8 cellular contexts compared by ENCODE assay signal in the genomic region with DNA sequence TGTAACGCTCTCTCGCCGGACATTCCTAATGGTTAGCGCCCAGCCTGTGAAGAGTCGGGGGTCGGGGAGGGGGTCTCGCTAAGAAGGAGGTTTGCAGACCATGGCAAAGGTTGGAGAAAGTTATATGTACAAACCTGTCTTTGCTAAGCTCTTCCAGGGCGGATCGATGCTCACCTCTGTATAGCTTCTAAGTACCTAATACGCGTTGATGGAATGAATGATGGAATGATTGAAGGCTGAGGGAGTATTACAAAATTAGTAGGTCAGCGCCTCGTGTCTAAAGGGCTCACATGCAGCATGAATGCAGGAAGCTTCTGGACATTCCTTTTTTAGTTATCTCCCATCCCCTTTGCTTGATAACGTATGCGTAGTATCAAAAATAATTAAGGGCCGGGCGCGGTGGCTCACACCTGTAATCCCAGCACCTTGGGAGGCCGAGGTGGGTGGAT. TPM values are rescaled to one million over a fixed set of nuclear protein-coding genes. Genes with fewer than 3 reads are reported as not detected.
DNase-seq lines count a peak whose midpoint lies in the region; ATAC-seq and TF ChIP-seq lines count a peak whose summit lies in the region.

No MANE protein-coding gene starts in this region.

- in situ Hi-C loops in astrocyte of the spinal cord (cut with HindIII; ENCODE audit: low sequenced_read_pairs): no loop called here

- peaks cover 0 to 49% (median 16%) of the 10 kb centered on the region in 4 donors for H3K4me1 ChIP-seq in right lobe of liver

- H3K27ac Mint-ChIP-seq in activated naive CD4-positive, alpha-beta T cell treated with anti-CD3 and anti-CD28 coated beads for 36 hours: peak overlapping the region; percentile 75
- H3K27ac Mint-ChIP-seq in type B pancreatic cell: peak overlapping the region; percentile 73

- TF ChIP-seq CTCF in astrocyte of the spinal cord (IDR thresholded peaks at IDR 0.05; ENCODE audit: low read depth, low read length) (no peak), right lobe of liver (IDR thresholded peaks at IDR 0.05) (no peak), type B pancreatic cell (conservative IDR thresholded peaks at IDR 0.05) (no peak)

- H3K4me3 ChIP-seq in astrocyte of the spinal cord (ENCODE audit: low read depth, low read length) (peak overlapping the region; percentile 72), right lobe of liver (peak overlapping the region; percentile 94 to 97 (median 95))

- TF ChIP-seq POLR2A in right lobe of liver (IDR thresholded peaks at IDR 0.05): no peak

- peaks cover 3% of the 10 kb centered on the region for H3K36me3 Mint-ChIP-seq in activated naive CD4-positive, alpha-beta T cell treated with anti-CD3 and anti-CD28 coated beads for 36 hours (ENCODE audit: low read depth)
- H3K36me3 Mint-ChIP-seq in type B pancreatic cell: peaks cover under 1% of the 10 kb centered on the region

- H3K27me3 ChIP-seq in right lobe of liver: no peaks in the 10 kb centered on the region

- intact Hi-C loops in activated naive CD4-positive, alpha-beta T cell treated with anti-CD3 and anti-CD28 coated beads for 36 hours (cut with micrococcal nuclease): loop anchor here (2.0 to 10.0 kb wide), 3 partner anchors 56 to 410 kb away; no protein-coding TSS in a partner anchor
- intact Hi-C loops in right lobe of liver (cut with DNase I): no loop called here

- ATAC-seq in right lobe of liver (peak in 1 of 4 donors; percentile 9), GM21576 (IDR thresholded peaks at IDR 0.05; ENCODE audit: unreplicated experiment) (no peak), GM19351 (IDR thresholded peaks at IDR 0.05; ENCODE audit: unreplicated experiment) (no peak)

- WGBS in right lobe of liver (ENCODE audit: insufficient coverage, low coverage, low lambda C conversion rate, missing lambda C conversion rate): 19% methylated on average over 14 of the region's 19 CpGs

- peaks cover under 1% of the 10 kb centered on the region for H3K9me3 Mint-ChIP-seq in activated naive CD4-positive, alpha-beta T cell treated with anti-CD3 and anti-CD28 coated beads for 36 hours
- H3K9me3 Mint-ChIP-seq in type B pancreatic cell: no peaks in the 10 kb centered on the region

- H3K4me3 Mint-ChIP-seq in activated naive CD4-positive, alpha-beta T cell treated with anti-CD3 and anti-CD28 coated beads for 36 hours: peak overlapping the region; percentile 73
- H3K4me3 Mint-ChIP-seq in type B pancreatic cell: peak overlapping the region; percentile 95

- H3K27me3 Mint-ChIP-seq in activated naive CD4-positive, alpha-beta T cell treated with anti-CD3 and anti-CD28 coated beads for 36 hours (ENCODE audit: low read depth): no peaks in the 10 kb centered on the region
- no peaks in the 10 kb centered on the region for H3K27me3 Mint-ChIP-seq in type B pancreatic cell

- no peaks in the 10 kb centered on the region for H3K36me3 ChIP-seq in right lobe of liver

- peak overlapping the region in 2 of 3 donors; percentile 90 to 96 for H3K27ac ChIP-seq in right lobe of liver

- CTCF ChIA-PET in activated naive CD4-positive, alpha-beta T cell treated with anti-CD3 and anti-CD28 coated beads for 36 hours (lab: Charles Lee): no interaction called here

- H3K9me3 ChIP-seq in right lobe of liver: no peaks in the 10 kb centered on the region

- no peak for DNase-seq in activated naive CD4-positive, alpha-beta T cell treated with anti-CD3 and anti-CD28 coated beads for 36 hours
- no peak for DNase-seq in activated naive CD4-positive, alpha-beta T cell (lab: John Stamatoyannopoulos, UW)
- DNase-seq in astrocyte of the spinal cord (ENCODE audit: low read depth, low spot score) (no peak), right lobe of liver (no peak), type B pancreatic cell (ENCODE audit: extremely low spot score, unreplicated experiment) (no peak), activated gamma-delta T cell treated with Interleukin-2 at 50 U/mL for 16 hours (no peak)

- H3K4me1 Mint-ChIP-seq in activated naive CD4-positive, alpha-beta T cell treated with anti-CD3 and anti-CD28 coated beads for 36 hours (ENCODE audit: low read depth): peaks cover 40% of the 10 kb centered on the region
- H3K4me1 Mint-ChIP-seq in type B pancreatic cell (ENCODE audit: unreplicated experiment): peaks cover 27% of the 10 kb centered on the region

RNA-seq across cellular contexts. Expression of gene KPNA1, which starts 0.3 kb away (rescaled TPM):
- total RNA-seq in activated naive CD4-positive, alpha-beta T cell treated with anti-CD3 and anti-CD28 coated beads for 36 hours: 10 to 100 TPM; 45.6 to 45.8 TPM
- total RNA-seq in right lobe of liver (10 to 100 TPM; 33.7 to 61.3 (median 51.2) TPM), type B pancreatic cell (ENCODE audit: low replicate concordance) (63.9 and 67.7 TPM in 2 replicates)

RNA-seq across cellular contexts. Expression of gene PARP9, which starts 49.1 kb away (rescaled TPM):
- total RNA-seq in activated naive CD4-positive, alpha-beta T cell treated with anti-CD3 and anti-CD28 coated beads for 36 hours: 10 to 100 TPM; 20.4 to 21.1 TPM
- total RNA-seq in right lobe of liver (10 to 100 TPM; 35.5 to 64.7 (median 42.5) TPM), type B pancreatic cell (ENCODE audit: low replicate concordance) (11.1 and 23.0 TPM in 2 replicates)

RNA-seq across cellular contexts. Expression of gene DTX3L, which starts 49.1 kb away (rescaled TPM):
- total RNA-seq in activated naive CD4-positive, alpha-beta T cell treated with anti-CD3 and anti-CD28 coated beads for 36 hours: 10 to 100 TPM; 22.3 to 24.5 TPM
- 10 to 100 TPM; 31.3 to 63.7 (median 38.4) TPM for total RNA-seq in right lobe of liver
- 17.3 and 34.9 TPM in 2 replicates for total RNA-seq in type B pancreatic cell (ENCODE audit: low replicate concordance)
